In the genomic region with DNA sequence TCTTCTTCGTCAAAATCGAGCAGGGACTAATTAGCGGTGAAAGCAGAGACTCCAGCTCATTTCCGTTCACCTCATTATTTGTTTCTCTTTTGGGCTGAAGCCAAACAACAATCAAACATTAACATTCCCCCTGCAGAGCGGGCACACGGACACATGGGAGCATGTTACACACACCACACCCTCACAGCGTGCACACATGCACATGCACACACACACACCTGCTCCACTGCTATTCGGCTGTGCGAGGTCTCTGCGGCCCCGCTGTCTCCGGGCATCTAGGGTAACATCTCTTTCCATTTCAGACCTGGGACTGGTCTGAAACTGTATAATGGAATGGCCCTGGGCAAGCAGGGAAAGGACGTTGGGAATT, we compare ENCODE assay signal across 9 cellular contexts. TPM values are rescaled to one million over a fixed set of nuclear protein-coding genes. Genes with fewer than 3 reads are reported as not detected.
A peak's percentile ranks its signal among the peaks of the same experiment; 100 is the strongest.
DNase-seq lines count a peak whose midpoint lies in the region; ATAC-seq and TF ChIP-seq lines count a peak whose summit lies in the region.
"Had no signal": no experiment of that assay in that cellular context is flagged by ENCODE, and none has a peak within 500 bp of the region (broad histone marks: within the 10 kb centered on the region; RNA-seq: fewer than 3 reads in every experiment).

No MANE protein-coding gene starts in this region.

- TF ChIP-seq CTCF in hepatocyte (IDR thresholded peaks at IDR 0.05; ENCODE audit: poor library complexity) (no peak), GM10266 (IDR thresholded peaks at IDR 0.05; ENCODE audit: control insufficient read depth, insufficient read depth, low read depth, missing control alignments) (no peak), RWPE1 (conservative IDR thresholded peaks at IDR 0.05; ENCODE audit: low read depth) (no peak)

- no peaks in the 10 kb centered on the region for H3K27me3 Mint-ChIP-seq in T-helper 2 cell treated with Interferon-gamma antibody and Interleukin-4, amounts not matched to agents 5 μg/mL and 100 μg/mL, for 36 hours (ENCODE audit: low read depth)

- no peaks in the 10 kb centered on the region for H3K79me2 ChIP-seq in hepatocyte

- DNase-seq in T-helper 2 cell treated with Interferon-gamma antibody and Interleukin-4, amounts not matched to agents 5 μg/mL and 100 μg/mL, for 36 hours (ENCODE audit: low spot score): no peak
- DNase-seq in hepatocyte (ENCODE audit: low spot score) (no peak), GM10266 (ENCODE audit: extremely low spot score) (no peak), RWPE1 (ENCODE audit: low spot score) (no peak)

- H3K36me3 Mint-ChIP-seq in T-helper 2 cell treated with Interferon-gamma antibody and Interleukin-4, amounts not matched to agents 5 μg/mL and 100 μg/mL, for 36 hours (ENCODE audit: low read depth): peaks cover 22% of the 10 kb centered on the region

- no peaks in the 10 kb centered on the region for H3K9me2 ChIP-seq in hepatocyte (replicated peaks; ENCODE audit: insufficient read depth)

- no peaks in the 10 kb centered on the region; a peak in 2 of 22 replicates for H3K9me3 ChIP-seq in BLaER1 treated with 17β-estradiol and CSF1 and Interleukin-3, amounts not matched to agents 10 nM and 100 nM (replicated peaks in 1 of 11)
- H3K9me3 ChIP-seq in hepatocyte (ENCODE audit: low read depth) (no peaks in the 10 kb centered on the region), stomach smooth muscle (ENCODE audit: control insufficient read depth in 2 of 2, low read length in 2 of 2) (no peaks in the 10 kb centered on the region)

- 64% methylated on average over 13 of the region's 13 CpGs for WGBS in hepatocyte (ENCODE audit: low lambda C conversion rate, missing lambda C conversion rate)

- H2AFZ ChIP-seq in hepatocyte: peak overlapping the region; percentile 71

- peak overlapping the region; percentile 69 to 98 (median 95); a peak in 21 of 22 replicates for H3K27ac ChIP-seq in BLaER1 treated with 17β-estradiol and CSF1 and Interleukin-3, amounts not matched to agents 10 nM and 100 nM
- H3K27ac ChIP-seq in hepatocyte (no peak overlapping the region), stomach smooth muscle (ENCODE audit: low read length) (no peak overlapping the region), RWPE1 (no peak overlapping the region)
- H3K27ac ChIP-seq: HL-60 had no signal

- peak overlapping the region; percentile 72 to 83 (median 78); a peak in 21 of 22 replicates for H3K9ac ChIP-seq in BLaER1 treated with 17β-estradiol and CSF1 and Interleukin-3, amounts not matched to agents 10 nM and 100 nM
- H3K9ac ChIP-seq in stomach smooth muscle (ENCODE audit: low read length in 2 of 2): peak overlapping the region in 1 of 2 donors; percentile 47

- peak overlapping the region; percentile 81 to 97 (median 89) for H3K4me2 ChIP-seq in BLaER1 treated with 17β-estradiol and CSF1 and Interleukin-3, amounts not matched to agents 10 nM and 100 nM
- H3K4me2 ChIP-seq in hepatocyte: peak overlapping the region; percentile 99

- CTCF ChIA-PET in RWPE1 (lab: Yijun Ruan, JAX): interaction anchor here (0.5 to 1.6 kb wide), 20 partner anchors 9 to 762 kb away, joined by 3 to 10 read pairs (median 4); a partner anchor contains a TSS

- H3K27me3 ChIP-seq in BLaER1 treated with 17β-estradiol and CSF1 and Interleukin-3, amounts not matched to agents 10 nM and 100 nM: no peaks in the 10 kb centered on the region
- no peaks in the 10 kb centered on the region for H3K27me3 ChIP-seq in hepatocyte
- no peaks in the 10 kb centered on the region for H3K27me3 ChIP-seq in stomach smooth muscle (ENCODE audit: control insufficient read depth in 1 of 2, insufficient read depth in 2 of 2, low read length in 2 of 2)

- POLR2A ChIA-PET in RWPE1 (lab: Yijun Ruan, JAX; ENCODE audit: low non-redundant PET): no interaction called here

- H3K36me3 ChIP-seq in BLaER1 treated with 17β-estradiol and CSF1 and Interleukin-3, amounts not matched to agents 10 nM and 100 nM: peaks cover 0 to 9% (median 0%) of the 10 kb centered on the region in 11 experiments; a peak in 2 of 22 replicates
- H3K36me3 ChIP-seq in hepatocyte (replicated peaks; ENCODE audit: insufficient read depth, low read depth): no peaks in the 10 kb centered on the region
- no peaks in the 10 kb centered on the region for H3K36me3 ChIP-seq in stomach smooth muscle (ENCODE audit: control insufficient read depth in 2 of 2, insufficient read depth in 2 of 2, low read length in 2 of 2)

- peaks cover 58 to 71% (median 69%) of the 10 kb centered on the region in 10 experiments for H3K4me1 ChIP-seq in BLaER1 treated with 17β-estradiol and CSF1 and Interleukin-3, amounts not matched to agents 10 nM and 100 nM
- H3K4me1 ChIP-seq in hepatocyte (ENCODE audit: insufficient read depth): peaks cover 7% of the 10 kb centered on the region
- peaks cover 16% of the 10 kb centered on the region for H3K4me1 ChIP-seq in stomach smooth muscle (ENCODE audit: control insufficient read depth, insufficient read depth, low read length)

- H3K4me3 ChIP-seq in BLaER1 treated with 17β-estradiol and CSF1 and Interleukin-3, amounts not matched to agents 10 nM and 100 nM: peak overlapping the region; percentile 46 to 72 (median 56)
- H3K4me3 ChIP-seq in hepatocyte (no peak overlapping the region), stomach smooth muscle (ENCODE audit: low read length in 2 of 2) (peak overlapping the region; percentile 82 to 93)

- H3K27ac Mint-ChIP-seq in T-helper 2 cell treated with Interferon-gamma antibody and Interleukin-4, amounts not matched to agents 5 μg/mL and 100 μg/mL, for 36 hours: peak overlapping the region; percentile 97

- peak overlapping the region; percentile 92 for H3K4me3 Mint-ChIP-seq in T-helper 2 cell treated with Interferon-gamma antibody and Interleukin-4, amounts not matched to agents 5 μg/mL and 100 μg/mL, for 36 hours

- ATAC-seq in HG02642 (IDR thresholded peaks at IDR 0.05; ENCODE audit: poor library complexity, unreplicated experiment): peak; percentile 3
- ATAC-seq in HG02973 (IDR thresholded peaks at IDR 0.05; ENCODE audit: unreplicated experiment): no peak

- H4K20me1 ChIP-seq in BLaER1 treated with 17β-estradiol and CSF1 and Interleukin-3, amounts not matched to agents 10 nM and 100 nM: no peaks in the 10 kb centered on the region
- no peaks in the 10 kb centered on the region for H4K20me1 ChIP-seq in hepatocyte (ENCODE audit: insufficient read depth, poor library complexity, severe bottlenecking)

- peaks cover 57% of the 10 kb centered on the region for H3K4me1 Mint-ChIP-seq in T-helper 2 cell treated with Interferon-gamma antibody and Interleukin-4, amounts not matched to agents 5 μg/mL and 100 μg/mL, for 36 hours (ENCODE audit: low read depth)

- H3K9me3 Mint-ChIP-seq in T-helper 2 cell treated with Interferon-gamma antibody and Interleukin-4, amounts not matched to agents 5 μg/mL and 100 μg/mL, for 36 hours: no peaks in the 10 kb centered on the region

RNA-seq across cellular contexts. Expression of a gene that starts 58.4 kb away (rescaled TPM):
- 22.4 and 28.9 TPM in 2 replicates for total RNA-seq in hepatocyte
- 13.8 and 15.1 TPM in 2 replicates for polyA plus RNA-seq in hepatocyte

Comparison
In these comparisons a context has a peak if more than half of its experiments do, and no peak if none do; other contexts are left out.
1. H3K27ac ChIP-seq: peak in BLaER1 treated with 17β-estradiol and CSF1 and Interleukin-3, amounts not matched to agents 10 nM and 100 nM (11 of 11); none in hepatocyte (single experiment), stomach smooth muscle (single experiment) and RWPE1 (single experiment).